Comparison of ENCODE assay signal across 8 cellular contexts in genomic region chr1:40315239-40315794, GRCh38. TPM values are rescaled to one million over a fixed set of nuclear protein-coding genes. Genes with fewer than 3 reads are reported as not detected.
DNase-seq lines count a peak whose midpoint lies in the region; ATAC-seq and TF ChIP-seq lines count a peak whose summit lies in the region.

No MANE protein-coding gene starts in this region.

- DNase-seq in Daoy (ENCODE audit: low read depth) (peak; percentile 87), NCI-H2196 (lab: John Stamatoyannopoulos, UW; ENCODE audit: unreplicated experiment) (peak; percentile 76), cerebellum (ENCODE audit: low spot score) (peak; percentile 70), kidney epithelial cell (ENCODE audit: low read depth) (peak; percentile 45)
- DNase-seq in activated CD4-positive, alpha-beta T cell treated with anti-CD3 and anti-CD28 coated beads for 24 hours (ENCODE audit: low read depth in 2 of 2): peak; percentile 73 to 74
- DNase-seq in stimulated activated CD4-positive, alpha-beta T cell treated with anti-CD3 and anti-CD28 coated beads, Interleukin-12 subunit alpha, Interleukin-12 subunit beta, amount 100 ng/mL, for 4 hours: peak; percentile 77

- no peaks in the 10 kb centered on the region for H3K36me3 ChIP-seq in kidney epithelial cell (ENCODE audit: control insufficient read depth, insufficient read depth, low read length)

- TF ChIP-seq CTCF in kidney epithelial cell (IDR thresholded peaks at IDR 0.05; ENCODE audit: insufficient read depth, low read length, poor library complexity, severe bottlenecking): peak; percentile 97

- H3K4me3 ChIP-seq in kidney epithelial cell (ENCODE audit: low read depth, low read length): peak overlapping the region; percentile 5

- ATAC-seq in HG02610 (IDR thresholded peaks at IDR 0.05; ENCODE audit: unreplicated experiment) (peak; percentile 42), HG03442 (IDR thresholded peaks at IDR 0.05; ENCODE audit: unreplicated experiment) (no peak)

- H3K27me3 ChIP-seq in kidney epithelial cell (ENCODE audit: control insufficient read depth, insufficient read depth, low read length): peaks cover 27% of the 10 kb centered on the region

RNA-seq across cellular contexts. Expression of gene COL9A2, which starts 1.8 kb away (rescaled TPM):
- 1.7 and 2.5 TPM in 2 replicates for total RNA-seq in Daoy (2014; rRNA removed; shearing (Covaris generic))
- total RNA-seq in cerebellum: 8.3 TPM
- total RNA-seq in kidney epithelial cell: 19.7 and 20.2 TPM in 2 replicates

RNA-seq across cellular contexts. Expression of gene ZMPSTE24, which starts 57.3 kb away (rescaled TPM):
- 67.4 and 72.9 TPM in 2 replicates for total RNA-seq in Daoy (2014; rRNA removed; shearing (Covaris generic))
- 35.9 TPM for total RNA-seq in cerebellum
- total RNA-seq in kidney epithelial cell: 43.4 and 56.3 TPM in 2 replicates

RNA-seq across cellular contexts. Expression of gene SMAP2, which starts 58.2 kb away (rescaled TPM):
- total RNA-seq in Daoy (2014; rRNA removed; shearing (Covaris generic)): 26.9 and 30.8 TPM in 2 replicates
- total RNA-seq in cerebellum: 24.8 TPM
- 10.5 and 13.8 TPM in 2 replicates for total RNA-seq in kidney epithelial cell
